ENCODE assay signal across 1 cellular context in the genomic region with DNA sequence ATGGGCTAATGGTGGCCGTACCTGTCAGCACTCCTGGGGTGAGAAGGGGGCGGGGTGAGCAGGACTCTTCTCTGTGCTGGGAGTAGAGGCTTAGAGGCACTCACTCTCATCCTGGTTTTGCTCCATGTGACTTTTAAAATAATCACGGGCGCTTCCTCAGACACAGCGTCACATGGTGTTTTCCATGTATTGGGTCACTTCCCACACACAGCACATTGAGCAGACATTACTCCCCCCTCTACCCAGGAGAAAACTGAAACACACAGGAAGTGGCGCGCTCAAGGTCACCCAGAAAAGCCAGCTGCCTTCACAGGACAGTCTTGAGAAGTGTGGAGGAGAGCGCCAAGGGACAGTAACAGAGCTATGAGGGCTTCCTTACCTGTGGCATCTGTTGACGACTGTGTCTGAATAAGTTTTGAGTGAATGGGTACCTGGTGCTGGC.
A peak's percentile ranks its signal among the peaks of the same experiment; 100 is the strongest.
TF ChIP-seq lines count a peak whose summit lies in the region.

No MANE protein-coding gene starts in this region.

TF ChIP-seq in HepG2, 621 proteins besides CTCF, POLR2A, EP300 and RAD21 (continued from another document and continues in another):
- TF ChIP-seq, protein P1, sequence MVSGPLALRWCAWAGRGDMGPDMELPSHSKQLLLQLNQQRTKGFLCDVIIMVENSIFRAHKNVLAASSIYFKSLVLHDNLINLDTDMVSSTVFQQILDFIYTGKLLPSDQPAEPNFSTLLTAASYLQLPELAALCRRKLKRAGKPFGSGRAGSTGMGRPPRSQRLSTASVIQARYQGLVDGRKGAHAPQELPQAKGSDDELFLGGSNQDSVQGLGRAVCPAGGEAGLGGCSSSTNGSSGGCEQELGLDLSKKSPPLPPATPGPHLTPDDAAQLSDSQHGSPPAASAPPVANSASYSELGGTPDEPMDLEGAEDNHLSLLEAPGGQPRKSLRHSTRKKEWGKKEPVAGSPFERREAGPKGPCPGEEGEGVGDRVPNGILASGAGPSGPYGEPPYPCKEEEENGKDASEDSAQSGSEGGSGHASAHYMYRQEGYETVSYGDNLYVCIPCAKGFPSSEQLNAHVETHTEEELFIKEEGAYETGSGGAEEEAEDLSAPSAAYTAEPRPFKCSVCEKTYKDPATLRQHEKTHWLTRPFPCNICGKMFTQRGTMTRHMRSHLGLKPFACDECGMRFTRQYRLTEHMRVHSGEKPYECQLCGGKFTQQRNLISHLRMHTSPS (CRISPR knock-in tag; IDR thresholded peaks at IDR 0.05; ENCODE audit: low read depth), result no peak
- TF ChIP-seq ZFP37 (CRISPR knock-in tag; IDR thresholded peaks at IDR 0.05; ENCODE audit: borderline replicate concordance) (no peak), CEBPB (IDR thresholded peaks at IDR 0.05; ENCODE audit: borderline replicate concordance, low read depth, low read length) (peak; percentile 24; the same call in 1 of the 2 replicates), ZNF282 (IDR thresholded peaks at IDR 0.05; ENCODE audit: partially characterized antibody) (no peak), ZBTB21 (CRISPR knock-in tag; IDR thresholded peaks at IDR 0.05) (peak; percentile 86), ZNF260 (CRISPR knock-in tag; IDR thresholded peaks at IDR 0.05; ENCODE audit: borderline replicate concordance, low read depth) (no peak), ZNF20 (CRISPR knock-in tag; IDR thresholded peaks at IDR 0.05) (no peak), HNRNPUL1 (IDR thresholded peaks at IDR 0.05; ENCODE audit: low read depth, low read length) (no peak), ATRX (CRISPR knock-in tag; IDR thresholded peaks at IDR 0.05; ENCODE audit: borderline replicate concordance) (no peak), HES4 (CRISPR knock-in tag; IDR thresholded peaks at IDR 0.05; ENCODE audit: borderline replicate concordance) (no peak), ZNF136 (CRISPR knock-in tag; IDR thresholded peaks at IDR 0.05; ENCODE audit: low read depth) (no peak), XBP1 (CRISPR knock-in tag; IDR thresholded peaks at IDR 0.05) (no peak), ZNF383 (CRISPR knock-in tag; IDR thresholded peaks at IDR 0.05; ENCODE audit: borderline replicate concordance) (no peak), ZNF672 (CRISPR knock-in tag; IDR thresholded peaks at IDR 0.05) (no peak), THYN1 (CRISPR knock-in tag; IDR thresholded peaks at IDR 0.05; ENCODE audit: borderline replicate concordance, low read depth) (no peak), CBFB (CRISPR knock-in tag; IDR thresholded peaks at IDR 0.05) (no peak), ZNF496 (CRISPR knock-in tag; IDR thresholded peaks at IDR 0.05; ENCODE audit: insufficient replicate concordance) (no peak), SRSF4 (IDR thresholded peaks at IDR 0.05; ENCODE audit: low read depth, low read length, poor library complexity, severe bottlenecking) (no peak)
- TF ChIP-seq, protein P2, sequence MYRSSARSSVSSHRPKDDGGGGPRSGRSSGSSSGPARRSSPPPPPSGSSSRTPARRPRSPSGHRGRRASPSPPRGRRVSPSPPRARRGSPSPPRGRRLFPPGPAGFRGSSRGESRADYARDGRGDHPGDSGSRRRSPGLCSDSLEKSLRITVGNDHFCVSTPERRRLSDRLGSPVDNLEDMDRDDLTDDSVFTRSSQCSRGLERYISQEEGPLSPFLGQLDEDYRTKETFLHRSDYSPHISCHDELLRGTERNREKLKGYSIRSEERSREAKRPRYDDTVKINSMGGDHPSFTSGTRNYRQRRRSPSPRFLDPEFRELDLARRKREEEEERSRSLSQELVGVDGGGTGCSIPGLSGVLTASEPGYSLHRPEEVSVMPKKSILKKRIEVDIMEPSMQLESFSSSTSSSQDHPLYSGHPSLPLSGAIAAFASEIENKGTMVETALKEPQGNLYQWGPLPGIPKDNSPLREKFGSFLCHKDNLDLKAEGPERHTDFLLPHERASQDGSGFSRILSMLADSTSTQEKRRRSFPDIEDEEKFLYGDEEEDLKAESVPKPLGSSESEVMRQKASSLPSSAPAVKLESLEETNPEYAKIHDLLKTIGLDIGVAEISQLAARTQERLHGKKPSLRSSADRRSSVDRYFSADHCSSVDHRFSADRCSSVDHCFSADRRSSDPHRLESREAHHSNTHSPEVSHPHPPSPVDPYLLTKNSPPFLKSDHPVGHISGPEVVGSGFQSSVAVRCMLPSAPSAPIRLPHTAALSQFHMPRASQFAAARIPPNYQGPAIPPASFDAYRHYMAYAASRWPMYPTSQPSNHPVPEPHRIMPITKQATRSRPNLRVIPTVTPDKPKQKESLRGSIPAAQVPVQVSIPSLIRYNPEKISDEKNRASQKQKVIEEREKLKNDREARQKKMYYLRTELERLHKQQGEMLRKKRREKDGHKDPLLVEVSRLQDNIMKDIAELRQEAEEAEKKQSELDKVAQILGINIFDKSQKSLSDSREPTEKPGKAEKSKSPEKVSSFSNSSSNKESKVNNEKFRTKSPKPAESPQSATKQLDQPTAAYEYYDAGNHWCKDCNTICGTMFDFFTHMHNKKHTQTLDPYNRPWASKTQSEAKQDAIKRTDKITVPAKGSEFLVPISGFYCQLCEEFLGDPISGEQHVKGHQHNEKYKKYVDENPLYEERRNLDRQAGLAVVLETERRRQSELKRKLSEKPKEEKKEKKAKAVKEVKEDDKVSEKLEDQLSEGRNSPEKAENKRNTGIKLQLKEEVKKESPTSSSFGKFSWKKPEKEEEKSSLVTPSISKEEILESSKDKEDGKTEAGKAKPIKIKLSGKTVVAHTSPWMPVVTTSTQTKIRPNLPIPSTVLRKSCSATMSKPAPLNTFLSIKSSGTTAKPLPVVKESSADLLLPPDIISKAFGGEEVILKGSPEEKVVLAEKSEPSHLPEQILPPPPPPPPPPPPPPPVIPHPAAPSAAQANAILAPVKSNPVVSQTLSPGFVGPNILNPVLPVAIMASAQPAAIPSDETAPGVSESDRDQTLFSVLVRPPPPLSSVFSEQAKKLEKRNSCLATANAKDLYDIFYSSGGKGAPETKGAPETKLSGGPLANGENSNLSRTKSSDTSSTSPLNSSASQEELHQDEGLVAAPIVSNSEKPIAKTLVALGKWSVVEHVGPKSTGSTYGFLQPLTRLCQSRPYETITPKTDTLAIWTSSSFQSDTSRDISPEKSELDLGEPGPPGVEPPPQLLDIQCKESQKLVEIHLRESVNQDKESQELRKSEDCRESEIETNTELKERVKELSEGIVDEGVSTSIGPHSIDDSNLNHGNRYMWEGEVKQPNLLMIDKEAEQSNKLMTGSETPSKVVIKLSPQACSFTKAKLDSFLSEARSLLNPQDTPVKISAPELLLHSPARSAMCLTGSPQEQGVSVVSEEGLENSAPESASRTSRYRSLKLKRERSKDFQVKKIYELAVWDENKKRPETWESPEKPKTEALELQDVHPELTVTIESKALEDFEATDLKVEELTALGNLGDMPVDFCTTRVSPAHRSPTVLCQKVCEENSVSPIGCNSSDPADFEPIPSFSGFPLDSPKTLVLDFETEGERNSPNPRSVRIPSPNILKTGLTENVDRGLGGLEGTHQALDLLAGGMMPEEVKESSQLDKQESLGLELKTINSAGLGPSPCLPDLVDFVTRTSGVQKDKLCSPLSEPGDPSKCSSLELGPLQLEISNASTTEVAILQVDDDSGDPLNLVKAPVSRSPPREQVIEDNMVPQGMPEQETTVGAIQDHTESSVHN (CRISPR knock-in tag; IDR thresholded peaks at IDR 0.05), result no peak
- TF ChIP-seq, protein P3, sequence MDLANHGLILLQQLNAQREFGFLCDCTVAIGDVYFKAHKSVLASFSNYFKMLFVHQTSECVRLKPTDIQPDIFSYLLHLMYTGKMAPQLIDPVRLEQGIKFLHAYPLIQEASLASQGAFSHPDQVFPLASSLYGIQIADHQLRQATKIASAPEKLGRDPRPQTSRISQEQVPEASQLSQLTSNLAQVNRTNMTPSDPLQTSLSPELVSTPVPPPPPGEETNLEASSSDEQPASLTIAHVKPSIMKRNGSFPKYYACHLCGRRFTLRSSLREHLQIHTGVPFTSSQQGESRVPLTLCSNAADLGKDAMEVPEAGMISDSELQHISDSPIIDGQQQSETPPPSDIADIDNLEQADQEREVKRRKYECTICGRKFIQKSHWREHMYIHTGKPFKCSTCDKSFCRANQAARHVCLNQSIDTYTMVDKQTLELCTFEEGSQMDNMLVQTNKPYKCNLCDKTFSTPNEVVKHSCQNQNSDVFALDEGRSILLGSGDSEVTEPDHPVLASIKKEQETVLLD (CRISPR knock-in tag; IDR thresholded peaks at IDR 0.05; ENCODE audit: low read depth), result no peak
- TF ChIP-seq, protein P4, sequence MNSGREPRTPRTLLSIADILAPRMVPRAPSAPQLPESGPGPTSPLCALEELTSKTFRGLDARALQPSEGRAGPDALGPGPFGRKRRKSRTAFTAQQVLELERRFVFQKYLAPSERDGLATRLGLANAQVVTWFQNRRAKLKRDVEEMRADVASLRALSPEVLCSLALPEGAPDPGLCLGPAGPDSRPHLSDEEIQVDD (CRISPR knock-in tag; IDR thresholded peaks at IDR 0.05; ENCODE audit: borderline replicate concordance), result no peak
- TF ChIP-seq, protein P5, sequence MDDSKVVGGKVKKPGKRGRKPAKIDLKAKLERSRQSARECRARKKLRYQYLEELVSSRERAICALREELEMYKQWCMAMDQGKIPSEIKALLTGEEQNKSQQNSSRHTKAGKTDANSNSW (CRISPR knock-in tag; IDR thresholded peaks at IDR 0.05; ENCODE audit: borderline replicate concordance), result no peak
- TF ChIP-seq, protein P6, sequence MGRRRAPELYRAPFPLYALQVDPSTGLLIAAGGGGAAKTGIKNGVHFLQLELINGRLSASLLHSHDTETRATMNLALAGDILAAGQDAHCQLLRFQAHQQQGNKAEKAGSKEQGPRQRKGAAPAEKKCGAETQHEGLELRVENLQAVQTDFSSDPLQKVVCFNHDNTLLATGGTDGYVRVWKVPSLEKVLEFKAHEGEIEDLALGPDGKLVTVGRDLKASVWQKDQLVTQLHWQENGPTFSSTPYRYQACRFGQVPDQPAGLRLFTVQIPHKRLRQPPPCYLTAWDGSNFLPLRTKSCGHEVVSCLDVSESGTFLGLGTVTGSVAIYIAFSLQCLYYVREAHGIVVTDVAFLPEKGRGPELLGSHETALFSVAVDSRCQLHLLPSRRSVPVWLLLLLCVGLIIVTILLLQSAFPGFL (CRISPR knock-in tag; IDR thresholded peaks at IDR 0.05), result no peak
- TF ChIP-seq, protein P7, sequence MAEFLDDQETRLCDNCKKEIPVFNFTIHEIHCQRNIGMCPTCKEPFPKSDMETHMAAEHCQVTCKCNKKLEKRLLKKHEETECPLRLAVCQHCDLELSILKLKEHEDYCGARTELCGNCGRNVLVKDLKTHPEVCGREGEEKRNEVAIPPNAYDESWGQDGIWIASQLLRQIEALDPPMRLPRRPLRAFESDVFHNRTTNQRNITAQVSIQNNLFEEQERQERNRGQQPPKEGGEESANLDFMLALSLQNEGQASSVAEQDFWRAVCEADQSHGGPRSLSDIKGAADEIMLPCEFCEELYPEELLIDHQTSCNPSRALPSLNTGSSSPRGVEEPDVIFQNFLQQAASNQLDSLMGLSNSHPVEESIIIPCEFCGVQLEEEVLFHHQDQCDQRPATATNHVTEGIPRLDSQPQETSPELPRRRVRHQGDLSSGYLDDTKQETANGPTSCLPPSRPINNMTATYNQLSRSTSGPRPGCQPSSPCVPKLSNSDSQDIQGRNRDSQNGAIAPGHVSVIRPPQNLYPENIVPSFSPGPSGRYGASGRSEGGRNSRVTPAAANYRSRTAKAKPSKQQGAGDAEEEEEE (CRISPR knock-in tag; IDR thresholded peaks at IDR 0.05; ENCODE audit: borderline replicate concordance), result no peak
- TF ChIP-seq, protein P8, sequence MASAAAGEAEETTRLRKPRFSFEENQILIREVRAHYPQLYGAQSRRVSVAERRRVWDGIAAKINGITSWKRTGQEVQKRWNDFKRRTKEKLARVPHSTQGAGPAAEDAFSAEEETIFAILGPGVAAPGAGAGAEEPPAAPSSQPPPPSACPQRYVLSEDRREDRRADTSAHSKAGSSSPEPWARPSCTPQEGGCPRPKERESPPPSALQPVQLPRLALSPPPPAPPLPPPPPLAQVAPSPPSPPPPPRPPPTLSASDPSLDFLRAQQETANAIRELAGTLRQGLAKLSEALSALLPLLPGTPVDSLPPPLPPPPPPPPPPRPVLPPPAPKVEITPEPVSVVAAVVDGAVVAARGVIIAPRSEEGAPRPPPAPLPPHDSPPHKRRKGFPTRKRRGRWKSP (CRISPR knock-in tag; IDR thresholded peaks at IDR 0.05), result 0 out of 2 replicates have a peak, but pooled peaks have one; percentile 25
- TF ChIP-seq, protein P9, sequence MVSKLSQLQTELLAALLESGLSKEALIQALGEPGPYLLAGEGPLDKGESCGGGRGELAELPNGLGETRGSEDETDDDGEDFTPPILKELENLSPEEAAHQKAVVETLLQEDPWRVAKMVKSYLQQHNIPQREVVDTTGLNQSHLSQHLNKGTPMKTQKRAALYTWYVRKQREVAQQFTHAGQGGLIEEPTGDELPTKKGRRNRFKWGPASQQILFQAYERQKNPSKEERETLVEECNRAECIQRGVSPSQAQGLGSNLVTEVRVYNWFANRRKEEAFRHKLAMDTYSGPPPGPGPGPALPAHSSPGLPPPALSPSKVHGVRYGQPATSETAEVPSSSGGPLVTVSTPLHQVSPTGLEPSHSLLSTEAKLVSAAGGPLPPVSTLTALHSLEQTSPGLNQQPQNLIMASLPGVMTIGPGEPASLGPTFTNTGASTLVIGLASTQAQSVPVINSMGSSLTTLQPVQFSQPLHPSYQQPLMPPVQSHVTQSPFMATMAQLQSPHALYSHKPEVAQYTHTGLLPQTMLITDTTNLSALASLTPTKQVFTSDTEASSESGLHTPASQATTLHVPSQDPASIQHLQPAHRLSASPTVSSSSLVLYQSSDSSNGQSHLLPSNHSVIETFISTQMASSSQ (IDR thresholded peaks at IDR 0.05; ENCODE audit: low read depth), result no peak
- TF ChIP-seq, protein P9 (CRISPR knock-in tag; IDR thresholded peaks at IDR 0.05; ENCODE audit: borderline replicate concordance), result no peak
- TF ChIP-seq, protein P10, sequence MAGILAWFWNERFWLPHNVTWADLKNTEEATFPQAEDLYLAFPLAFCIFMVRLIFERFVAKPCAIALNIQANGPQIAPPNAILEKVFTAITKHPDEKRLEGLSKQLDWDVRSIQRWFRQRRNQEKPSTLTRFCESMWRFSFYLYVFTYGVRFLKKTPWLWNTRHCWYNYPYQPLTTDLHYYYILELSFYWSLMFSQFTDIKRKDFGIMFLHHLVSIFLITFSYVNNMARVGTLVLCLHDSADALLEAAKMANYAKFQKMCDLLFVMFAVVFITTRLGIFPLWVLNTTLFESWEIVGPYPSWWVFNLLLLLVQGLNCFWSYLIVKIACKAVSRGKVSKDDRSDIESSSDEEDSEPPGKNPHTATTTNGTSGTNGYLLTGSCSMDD (CRISPR knock-in tag; IDR thresholded peaks at IDR 0.05), result no peak
